17 cellular contexts compared by ENCODE assay signal in the genomic region with DNA sequence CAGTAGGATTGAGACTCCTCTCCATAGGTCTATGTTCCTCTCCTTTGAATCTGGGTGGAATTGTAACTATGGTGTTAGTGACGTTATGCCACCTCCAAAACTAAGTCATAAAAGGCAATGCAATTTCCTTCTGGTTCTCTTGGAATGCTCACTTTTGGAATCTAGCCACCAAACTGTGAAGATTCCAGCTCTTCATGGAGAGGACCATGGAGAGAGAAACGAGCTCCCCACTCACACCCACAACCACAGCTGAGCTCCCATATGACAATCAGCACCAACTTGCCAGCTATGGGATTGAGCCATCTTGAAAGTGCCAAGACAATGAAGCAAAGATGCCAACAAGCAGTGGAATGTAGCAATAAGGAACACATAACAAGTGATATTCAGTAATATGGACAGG. TPM values are rescaled to one million over a fixed set of nuclear protein-coding genes. Genes with fewer than 3 reads are reported as not detected.
DNase-seq lines count a peak whose midpoint lies in the region; ATAC-seq and TF ChIP-seq lines count a peak whose summit lies in the region.
"Had no signal": no experiment of that assay in that cellular context is flagged by ENCODE, and none has a peak within 500 bp of the region (broad histone marks: within the 10 kb centered on the region; RNA-seq: fewer than 3 reads in every experiment).

No MANE protein-coding gene starts in this region.

- no peak overlapping the region for H3K9ac ChIP-seq in neural progenitor cell

- H3K4me1 Mint-ChIP-seq in neural progenitor cell: peaks cover 23% of the 10 kb centered on the region
- H3K4me1 Mint-ChIP-seq: CD4-positive, alpha-beta memory T cell; GM23338 had no signal

- no peaks in the 10 kb centered on the region for H3K9me3 Mint-ChIP-seq in neural progenitor cell
- H3K9me3 Mint-ChIP-seq: CD4-positive, alpha-beta memory T cell; GM23338; H9 had no signal

- ATAC-seq in GM18505 (IDR thresholded peaks at IDR 0.05; ENCODE audit: unreplicated experiment): no peak
- ATAC-seq in GM18868 (IDR thresholded peaks at IDR 0.05; ENCODE audit: unreplicated experiment): no peak
- ATAC-seq: GM23338, K562 had no signal

- peaks cover 2% of the 10 kb centered on the region for H3K36me3 Mint-ChIP-seq in neural progenitor cell

- H3K27ac ChIP-seq in effector memory CD4-positive, alpha-beta T cell (ENCODE audit: insufficient read depth, low read length, poor library complexity, severe bottlenecking): no peak overlapping the region
- H3K27ac ChIP-seq in neural progenitor cell: no peak overlapping the region
- H3K27ac ChIP-seq: 22Rv1, C4-2B had no signal

- no peak for TF ChIP-seq POLR2A in GM18505 (IDR thresholded peaks at IDR 0.05; ENCODE audit: borderline replicate concordance, extremely low read depth, insufficient read depth, insufficient read length)

- H4K20me1 ChIP-seq in neural progenitor cell (ENCODE audit: low read depth): no peaks in the 10 kb centered on the region

- H3K4me3 Mint-ChIP-seq in neural progenitor cell: no peak overlapping the region
- H3K4me3 Mint-ChIP-seq: CD4-positive, alpha-beta memory T cell; GM23338; H9 had no signal

- no peak overlapping the region for H2AFZ ChIP-seq in neural progenitor cell (replicated peaks)

- no peak overlapping the region for H3K27ac Mint-ChIP-seq in neural progenitor cell
- H3K27ac Mint-ChIP-seq: CD4-positive, alpha-beta memory T cell; GM23338; H9 had no signal

- H3F3A ChIP-seq in neural progenitor cell (ENCODE audit: low read depth): no peaks in the 10 kb centered on the region

- no peaks in the 10 kb centered on the region for H3K79me2 ChIP-seq in neural progenitor cell (ENCODE audit: low read depth)

- no peaks in the 10 kb centered on the region for H3K4me1 ChIP-seq in effector memory CD4-positive, alpha-beta T cell (ENCODE audit: control insufficient read depth, insufficient read depth, low read length, poor library complexity, severe bottlenecking)
- peaks cover 9% of the 10 kb centered on the region for H3K4me1 ChIP-seq in neural progenitor cell

- no peaks in the 10 kb centered on the region for H3K36me3 ChIP-seq in effector memory CD4-positive, alpha-beta T cell (ENCODE audit: control insufficient read depth, insufficient read depth, low read length)
- H3K36me3 ChIP-seq in neural progenitor cell: no peaks in the 10 kb centered on the region
- H3K36me3 ChIP-seq: BE2C had no signal

- H3K9me3 ChIP-seq in effector memory CD4-positive, alpha-beta T cell (ENCODE audit: control insufficient read depth, low read length): no peaks in the 10 kb centered on the region
- no peaks in the 10 kb centered on the region for H3K9me3 ChIP-seq in neural progenitor cell (ENCODE audit: low read depth)
- H3K9me3 ChIP-seq: BE2C had no signal

- H3K27me3 Mint-ChIP-seq in neural progenitor cell (ENCODE audit: insufficient read depth, low read depth): peaks cover 2% of the 10 kb centered on the region
- H3K27me3 Mint-ChIP-seq: CD4-positive, alpha-beta memory T cell had no signal

- H3K4me3 ChIP-seq in fibroblast of pulmonary artery (replicated peaks; ENCODE audit: low read depth, low read length): no peak overlapping the region
- H3K4me3 ChIP-seq in effector memory CD4-positive, alpha-beta T cell (ENCODE audit: insufficient read depth, low read depth, low read length, poor library complexity, severe bottlenecking): no peak overlapping the region
- H3K4me3 ChIP-seq in neural progenitor cell: no peak overlapping the region
- H3K4me3 ChIP-seq: GM23338, K562 had no signal

- no peak for TF ChIP-seq CTCF in fibroblast of pulmonary artery (IDR thresholded peaks at IDR 0.05; ENCODE audit: low read length, missing control alignments)
- no peak for TF ChIP-seq CTCF in neural progenitor cell (IDR thresholded peaks at IDR 0.05)

- H3K27me3 ChIP-seq in effector memory CD4-positive, alpha-beta T cell (replicated peaks; ENCODE audit: control insufficient read depth, insufficient read depth, low read length, poor library complexity, severe bottlenecking): no peaks in the 10 kb centered on the region
- H3K27me3 ChIP-seq in neural progenitor cell: no peaks in the 10 kb centered on the region
- H3K27me3 ChIP-seq: BE2C had no signal

- DNase-seq in AG08395 (ENCODE audit: low spot score) (peak; percentile 10), EL (peak; percentile 13), NCI-H460 (ENCODE audit: extremely low read depth, low read depth) (peak; percentile 78), fibroblast of pulmonary artery (ENCODE audit: low read depth) (peak; percentile 36), neural progenitor cell (ENCODE audit: low spot score) (no peak)
- no peak for DNase-seq in effector memory CD4-positive, alpha-beta T cell
- DNase-seq: BE2C; CD4-positive, alpha-beta memory T cell; DMS79; GDM1; H9 had no signal

- H3K4me2 ChIP-seq in neural progenitor cell: no peak overlapping the region
- H3K4me2 ChIP-seq: GM23338 had no signal

RNA-seq across cellular contexts. Expression of a gene that starts 10.0 kb away (rescaled TPM):
- 4.2 and 7.5 TPM in 2 replicates for total RNA-seq in NCI-H460 (2014; rRNA removed; shearing (Covaris generic))
- polyA plus RNA-seq in NCI-H460 (2014; cell fraction: nucleus; rRNA removed): 7.2 and 8.4 TPM in 2 replicates
- total RNA-seq in neural progenitor cell (ENCODE audit: low replicate concordance): 11.0 and 19.1 TPM in 2 replicates

Comparison
In these comparisons a context has a peak if more than half of its experiments do, and no peak if none do; other contexts are left out.
1. DNase-seq: peak in AG08395 (single experiment), EL (single experiment), NCI-H460 (single experiment) and fibroblast of pulmonary artery (single experiment); none in effector memory CD4-positive, alpha-beta T cell (0 of 3) and neural progenitor cell (single experiment).